Comparison of ENCODE assay signal across 8 cellular contexts in the genomic region with DNA sequence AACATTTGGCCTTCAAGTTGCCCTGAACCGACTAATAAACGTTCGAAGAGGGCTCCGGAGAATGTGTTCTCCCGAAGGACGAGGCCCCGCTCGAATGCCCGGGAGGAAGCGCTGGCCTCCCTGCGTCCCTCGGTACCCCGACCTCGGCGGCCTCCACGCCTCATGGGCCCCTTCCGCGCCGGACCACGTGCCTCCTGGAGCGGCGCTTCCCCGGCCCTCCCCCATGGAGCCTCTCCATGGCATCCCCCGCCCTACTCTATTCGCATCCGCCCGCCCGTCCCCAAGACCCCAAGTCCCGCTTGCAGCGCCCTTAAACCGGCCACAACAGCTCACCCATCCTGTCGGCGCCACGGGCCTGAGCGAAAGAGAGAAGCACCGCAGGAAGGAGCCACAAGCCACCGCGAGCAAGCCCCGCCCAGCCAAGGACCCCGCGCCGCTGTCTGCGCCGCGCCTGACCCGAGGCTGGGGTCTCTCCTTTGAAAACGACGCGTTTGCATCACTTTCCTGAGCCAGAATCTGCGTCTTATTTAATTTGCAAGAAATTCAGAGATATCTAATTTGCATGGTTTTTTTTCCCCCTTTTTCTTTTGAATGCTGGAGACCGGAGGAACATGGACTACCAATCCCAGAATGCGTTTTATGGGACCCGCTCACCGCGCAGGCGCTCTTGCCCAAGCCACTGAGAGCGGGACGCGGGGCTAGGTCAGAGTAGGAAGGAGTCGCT. TPM values are rescaled to one million over a fixed set of nuclear protein-coding genes. Genes with fewer than 3 reads are reported as not detected.
DNase-seq lines count a peak whose midpoint lies in the region; ATAC-seq and TF ChIP-seq lines count a peak whose summit lies in the region.

A gene (minus strand): TSS at position 368 of the 724 bp plus-strand sequence. CDS start 31 bp downstream, at position 337.

- H3K4me3 ChIP-seq in DND-41 (ENCODE audit: low read depth in 1 of 2, low read length in 2 of 2) (peak within 1 kb of the TSS; percentile 79 to 86), Karpas-422 (ENCODE audit: low read length) (peak within 1 kb of the TSS; percentile 96), fibroblast of mammary gland (ENCODE audit: control insufficient read depth, low read depth, low read length) (peak within 1 kb of the TSS; percentile 99)

- no peaks in the 10 kb centered on the region for H3K9me3 Mint-ChIP-seq in natural killer cell

- peaks cover 42% of the 10 kb centered on the region for H3K36me3 ChIP-seq in DND-41 (ENCODE audit: insufficient read depth, low read length)
- H3K36me3 ChIP-seq in Karpas-422 (ENCODE audit: insufficient read depth, low read length): peaks cover 34% of the 10 kb centered on the region

- H3K27me3 Mint-ChIP-seq in natural killer cell (ENCODE audit: low read depth in 2 of 2): no peaks in the 10 kb centered on the region

- H3K79me2 ChIP-seq in DND-41 (ENCODE audit: insufficient read depth, low read length) (peaks cover 51% of the 10 kb centered on the region), Karpas-422 (ENCODE audit: low read length) (peaks cover 34% of the 10 kb centered on the region)

- intact Hi-C loops in natural killer cell (cut with micrococcal nuclease): loop anchor here (10.0 kb wide), 1 partner anchor 797 kb away; a partner anchor contains a TSS

- peak within 1 kb of the TSS; percentile 83 for H3K4me2 ChIP-seq in DND-41 (ENCODE audit: insufficient read depth, low read length)
- peak within 1 kb of the TSS; percentile 85 for H3K4me2 ChIP-seq in Karpas-422 (ENCODE audit: low read depth, low read length, poor library complexity, severe bottlenecking)

- H3K27ac ChIP-seq in DND-41 (ENCODE audit: low read length) (peak within 1 kb of the TSS; percentile 91), Karpas-422 (ENCODE audit: low read length) (peak within 1 kb of the TSS; percentile 88)

- H2AFZ ChIP-seq in DND-41 (ENCODE audit: low read depth, low read length) (peak within 1 kb of the TSS; percentile 75), Karpas-422 (ENCODE audit: low read length) (peak within 1 kb of the TSS; percentile 90)

- peak; percentile 93 for DNase-seq in DND-41
- peak; percentile 97 for DNase-seq in Karpas-422
- DNase-seq in RPMI8226: peak; percentile 97
- DNase-seq in activated T-helper 1 cell treated with anti-CD3 and anti-CD28 coated beads, Interleukin-2, amount 50 U/mL, for 16 hours (ENCODE audit: low read depth in 1 of 2, low spot score in 1 of 2): peak; percentile 67 to 78
- peak; percentile 93 for DNase-seq in fibroblast of mammary gland (ENCODE audit: low read depth)
- DNase-seq in natural killer cell: peak; percentile 77
- peak; percentile 84 for DNase-seq in stimulated activated naive CD4-positive, alpha-beta T cell treated with Interleukin-2 at 50 U/mL for 16 hours (lab: John Stamatoyannopoulos, UW)

- H3K9me2 ChIP-seq in Karpas-422 (replicated peaks; ENCODE audit: insufficient read depth, low read length): peaks cover 4% of the 10 kb centered on the region; the same call in 1 of the 2 replicates

- no peaks in the 10 kb centered on the region for H3K9me3 ChIP-seq in DND-41 (ENCODE audit: insufficient read depth, low read length, severe bottlenecking)
- H3K9me3 ChIP-seq in Karpas-422 (ENCODE audit: low read length): no peaks in the 10 kb centered on the region

- H3K4me1 Mint-ChIP-seq in natural killer cell: peaks cover 25 to 33% of the 10 kb centered on the region in 2 donors

- H3K4me1 ChIP-seq in DND-41 (ENCODE audit: insufficient read depth, low read length) (peaks cover 46% of the 10 kb centered on the region), Karpas-422 (ENCODE audit: low read length) (peaks cover 47% of the 10 kb centered on the region)

- H3K9ac ChIP-seq in DND-41 (ENCODE audit: low read depth, low read length) (peak within 1 kb of the TSS; percentile 92), Karpas-422 (ENCODE audit: low read length) (peak within 1 kb of the TSS; percentile 97)

- peak within 1 kb of the TSS; percentile 95 for H3K4me3 Mint-ChIP-seq in natural killer cell

- H3K27me3 ChIP-seq in DND-41 (ENCODE audit: insufficient read depth, low read length, poor library complexity): no peaks in the 10 kb centered on the region
- H3K27me3 ChIP-seq in Karpas-422 (ENCODE audit: low read length): no peaks in the 10 kb centered on the region

- peak; percentile 88 for ATAC-seq in DND-41 (ENCODE audit: insufficient read depth, low read depth)
- ATAC-seq in GM21825 (IDR thresholded peaks at IDR 0.05; ENCODE audit: unreplicated experiment): peak; percentile 93
- ATAC-seq in natural killer cell: peak; percentile 92 to 97 (median 94)

- peak within 1 kb of the TSS; percentile 95 for H3K27ac Mint-ChIP-seq in natural killer cell

- TF ChIP-seq CTCF in DND-41 (IDR thresholded peaks at IDR 0.05; ENCODE audit: borderline replicate concordance, extremely low read depth, low read length, poor library complexity, severe bottlenecking) (no peak), fibroblast of mammary gland (conservative IDR thresholded peaks at IDR 0.05; ENCODE audit: control insufficient read depth, insufficient read depth, low read depth, low read length) (no peak), natural killer cell (IDR thresholded peaks at IDR 0.05) (no peak)

- peaks cover 13% of the 10 kb centered on the region for H4K20me1 ChIP-seq in DND-41 (ENCODE audit: insufficient read depth, low read length)
- H4K20me1 ChIP-seq in Karpas-422 (ENCODE audit: insufficient read depth, low read depth, low read length): peaks cover 4% of the 10 kb centered on the region; the same call in 1 of the 2 replicates

- no peaks in the 10 kb centered on the region for H3K36me3 Mint-ChIP-seq in natural killer cell

RNA-seq across cellular contexts. Expression of the gene that starts here (rescaled TPM):
- total RNA-seq in Karpas-422 (2014; rRNA removed; shearing (Covaris generic); ENCODE audit: low replicate concordance): 4,228 and 6,273 TPM in 2 replicates
- total RNA-seq in natural killer cell: 1,000 to 10,000 TPM; 1,162 to 1,462 (median 1,451) TPM

Comparison
In these comparisons a context has a peak if more than half of its experiments do, and no peak if none do; other contexts are left out.
1. Peak in every context shown above with its lines: DNase-seq, ATAC-seq, H3K4me3 ChIP-seq and H3K27ac ChIP-seq.